Comparison of ENCODE assay signal across 12 cellular contexts in genomic region chr11:115168229-115168671, GRCh38.
A peak's percentile ranks its signal among the peaks of the same experiment; 100 is the strongest.
DNase-seq lines count a peak whose midpoint lies in the region; ATAC-seq and TF ChIP-seq lines count a peak whose summit lies in the region.
"Had no signal": no experiment of that assay in that cellular context is flagged by ENCODE, and none has a peak within 500 bp of the region (broad histone marks: within the 10 kb centered on the region; RNA-seq: fewer than 3 reads in every experiment).

No MANE protein-coding gene starts in this region.

- H3K4me1 Mint-ChIP-seq in glutamatergic neuron (ENCODE audit: low read depth, unreplicated experiment), result peaks cover 47% of the 10 kb centered on the region
- peaks cover 1% of the 10 kb centered on the region for H3K4me1 Mint-ChIP-seq in activated CD4-positive, alpha-beta memory T cell treated with anti-CD3 and anti-CD28 coated beads, Interleukin-2, amount 10 ng/mL, durations not matched to agents 7 days and 5 days

- intact Hi-C loops in sciatic nerve (cut with DNase I), result no loop called here

- CTCF ChIA-PET in activated CD4-positive, alpha-beta memory T cell treated with anti-CD3 and anti-CD28 coated beads, Interleukin-2, amount 10 ng/mL, durations not matched to agents 7 days and 5 days (lab: Charles Lee), result interaction anchor here (0.7 to 1.9 kb wide), 2 partner anchors 83 to 214 kb away, joined by 3 to 4 read pairs; no protein-coding TSS in a partner anchor

- ATAC-seq in sciatic nerve (peak; percentile 55), HG03280 (IDR thresholded peaks at IDR 0.05; ENCODE audit: unreplicated experiment) (no peak), GM21619 (IDR thresholded peaks at IDR 0.05; ENCODE audit: unreplicated experiment) (no peak)
- ATAC-seq: mucosa of descending colon had no signal

- no peak overlapping the region for H3K4me3 Mint-ChIP-seq in glutamatergic neuron (ENCODE audit: unreplicated experiment)
- H3K4me3 Mint-ChIP-seq in activated CD4-positive, alpha-beta memory T cell treated with anti-CD3 and anti-CD28 coated beads, Interleukin-2, amount 10 ng/mL, durations not matched to agents 7 days and 5 days, result no peak overlapping the region
- H3K4me3 Mint-ChIP-seq: activated naive CD4-positive, alpha-beta T cell treated with anti-CD3 and anti-CD28 coated beads for 36 hours had no signal

- H3K9me3 Mint-ChIP-seq in glutamatergic neuron (ENCODE audit: unreplicated experiment), result peaks cover 42% of the 10 kb centered on the region
- H3K9me3 Mint-ChIP-seq in activated CD4-positive, alpha-beta memory T cell treated with anti-CD3 and anti-CD28 coated beads, Interleukin-2, amount 10 ng/mL, durations not matched to agents 7 days and 5 days, result no peaks in the 10 kb centered on the region
- H3K9me3 Mint-ChIP-seq: activated naive CD4-positive, alpha-beta T cell treated with anti-CD3 and anti-CD28 coated beads for 36 hours had no signal

- peaks cover 5% of the 10 kb centered on the region for H3K36me3 Mint-ChIP-seq in glutamatergic neuron (ENCODE audit: unreplicated experiment)
- no peaks in the 10 kb centered on the region for H3K36me3 Mint-ChIP-seq in activated CD4-positive, alpha-beta memory T cell treated with anti-CD3 and anti-CD28 coated beads, Interleukin-2, amount 10 ng/mL, durations not matched to agents 7 days and 5 days (ENCODE audit: low read depth)

- no peak for TF ChIP-seq CTCF in glutamatergic neuron (IDR thresholded peaks at IDR 0.05; ENCODE audit: partially characterized antibody, unreplicated experiment)

- POLR2A ChIA-PET in activated CD4-positive, alpha-beta memory T cell treated with anti-CD3 and anti-CD28 coated beads, Interleukin-2, amount 10 ng/mL, durations not matched to agents 7 days and 5 days (lab: Charles Lee), result no interaction called here

- H3K27ac Mint-ChIP-seq in glutamatergic neuron (ENCODE audit: unreplicated experiment), result peak overlapping the region; percentile 26
- H3K27ac Mint-ChIP-seq in activated CD4-positive, alpha-beta memory T cell treated with anti-CD3 and anti-CD28 coated beads, Interleukin-2, amount 10 ng/mL, durations not matched to agents 7 days and 5 days, result no peak overlapping the region
- H3K27ac Mint-ChIP-seq: activated naive CD4-positive, alpha-beta T cell treated with anti-CD3 and anti-CD28 coated beads for 36 hours had no signal

- peak; percentile 55 for DNase-seq in NCI-H1092 treated with DMSO at 0.1 percent for 48 hours (lab: John Stamatoyannopoulos, UW)
- DNase-seq in NCI-H1092 (lab: John Stamatoyannopoulos, UW), result no peak
- DNase-seq in NCI-H69 (lab: John Stamatoyannopoulos, UW), result peak; percentile 96
- no peak for DNase-seq in glutamatergic neuron
- no peak for DNase-seq in sciatic nerve (ENCODE audit: low spot score)
- DNase-seq in activated CD4-positive, alpha-beta memory T cell treated with anti-CD3 and anti-CD28 coated beads, Interleukin-2, amount 10 ng/mL, durations not matched to agents 7 days and 5 days, result no peak
- DNase-seq: activated CD4-positive, alpha-beta T cell treated with anti-CD3 and anti-CD28 coated beads, Interleukin-2, amount 50 U/mL, for 1 hour; activated naive CD4-positive, alpha-beta T cell treated with anti-CD3 and anti-CD28 coated beads for 36 hours; mucosa of descending colon; NCI-H1930 had no signal

- peaks cover 23% of the 10 kb centered on the region for H3K27me3 Mint-ChIP-seq in glutamatergic neuron (ENCODE audit: unreplicated experiment)
- peaks cover 18% of the 10 kb centered on the region for H3K27me3 Mint-ChIP-seq in activated CD4-positive, alpha-beta memory T cell treated with anti-CD3 and anti-CD28 coated beads, Interleukin-2, amount 10 ng/mL, durations not matched to agents 7 days and 5 days

Comparison
In these comparisons a context has a peak if more than half of its experiments do, and no peak if none do; other contexts are left out.
1. DNase-seq: peak in NCI-H1092 treated with DMSO at 0.1 percent for 48 hours (single experiment) and NCI-H69 (single experiment); none in NCI-H1092 (single experiment), glutamatergic neuron (single experiment), sciatic nerve (single experiment) and activated CD4-positive, alpha-beta memory T cell treated with anti-CD3 and anti-CD28 coated beads, Interleukin-2, amount 10 ng/mL, durations not matched to agents 7 days and 5 days (single experiment).